22 cellular contexts compared by ENCODE assay signal in genomic region chr18:62566818-62567217, GRCh38. TPM values are rescaled to one million over a fixed set of nuclear protein-coding genes. Genes with fewer than 3 reads are reported as not detected.
DNase-seq lines count a peak whose midpoint lies in the region; ATAC-seq, FAIRE-seq and TF ChIP-seq lines count a peak whose summit lies in the region.
"Had no signal": no experiment of that assay in that cellular context is flagged by ENCODE, and none has a peak within 500 bp of the region (broad histone marks: within the 10 kb centered on the region; RNA-seq: fewer than 3 reads in every experiment).

No MANE protein-coding gene starts in this region.

- H3K4me2 ChIP-seq in K562 (ENCODE audit: insufficient read depth, low read length): no peak overlapping the region
- no peak overlapping the region for H3K4me2 ChIP-seq in trophoblast cell (ENCODE audit: low read length)
- H3K4me2 ChIP-seq: BLaER1, GM23338 had no signal

- H3K27ac ChIP-seq in CD4-positive, alpha-beta T cell (ENCODE audit: low read depth, low read length): no peak overlapping the region
- H3K27ac ChIP-seq in K562 (ENCODE audit: extremely low read depth, low read depth, low read length) (no peak overlapping the region), trophoblast cell (ENCODE audit: low read depth, low read length) (no peak overlapping the region)
- H3K27ac ChIP-seq: BLaER1, C4-2B had no signal

- H3K36me3 ChIP-seq in K562 (ENCODE audit: control insufficient read depth, insufficient read depth, low read length): peaks cover 40% of the 10 kb centered on the region
- H3K36me3 ChIP-seq in trophoblast cell (ENCODE audit: control insufficient read depth in 1 of 2, insufficient read depth in 2 of 2, low read length in 2 of 2): peaks cover 10 to 12% of the 10 kb centered on the region in 2 experiments

- FAIRE-seq in A204.1 (lab: Jason Lieb, UNC) (peak; percentile 30), K562 (lab: Jason Lieb, UNC) (no peak), D721Med (lab: Jason Lieb, UNC) (no peak)
- FAIRE-seq: G401.6, GM19239, H54 had no signal

- H2BK5ac ChIP-seq in trophoblast cell (ENCODE audit: low read depth, low read length, poor library complexity): no peak overlapping the region

- peak overlapping the region; percentile 27 for H3K27ac Mint-ChIP-seq in CD4-positive, alpha-beta T cell
- peak overlapping the region; percentile 19 for H3K27ac Mint-ChIP-seq in T-helper 17 cell
- H3K27ac Mint-ChIP-seq: B cell, GM23338, HFFc6 had no signal

- no peak for TF ChIP-seq EP300 in K562 (IDR thresholded peaks at IDR 0.05; ENCODE audit: low read length)

- no peak overlapping the region for H4K91ac ChIP-seq in trophoblast cell (ENCODE audit: low read depth, low read length)

- intact Hi-C loops in CD4-positive, alpha-beta T cell (cut with DNase I, micrococcal nuclease): no loop called here
- intact Hi-C loops in K562 (cut with micrococcal nuclease): no loop called here

- in situ Hi-C loops in K562 (cut with MboI): no loop called here

- H4K8ac ChIP-seq in trophoblast cell (ENCODE audit: low read depth, low read length): no peak overlapping the region

- H3K4ac ChIP-seq in trophoblast cell (ENCODE audit: low read depth, low read length): no peak overlapping the region

- H3K14ac ChIP-seq in trophoblast cell (ENCODE audit: low read length): no peak overlapping the region

- H3K27me3 ChIP-seq in CD4-positive, alpha-beta T cell (ENCODE audit: control insufficient read depth, insufficient read depth, low read length): no peaks in the 10 kb centered on the region
- H3K27me3 ChIP-seq in K562 (ENCODE audit: control insufficient read depth in 2 of 2, insufficient read depth in 2 of 2, low read length in 2 of 2) (no peaks in the 10 kb centered on the region), trophoblast cell (ENCODE audit: insufficient read depth, low read length) (no peaks in the 10 kb centered on the region)
- H3K27me3 ChIP-seq: BLaER1 had no signal

- TF ChIP-seq CTCF in CD4-positive, alpha-beta T cell (IDR thresholded peaks at IDR 0.05): no peak
- TF ChIP-seq CTCF in K562 (IDR thresholded peaks at IDR 0.05 in 2 of 3, conservative IDR thresholded peaks at IDR 0.05 in 1 of 3; ENCODE audit: insufficient read depth in 2 of 3, low read depth in 1 of 3, low read length in 3 of 3) (no peak), D721Med (IDR thresholded peaks at IDR 0.05; ENCODE audit: insufficient read depth, missing control alignments) (no peak)

- no peak for TF ChIP-seq RAD21 in K562 (CRISPR knock-in tag; conservative IDR thresholded peaks at IDR 0.05 in 1 of 2, IDR thresholded peaks at IDR 0.05 in 1 of 2)

- no peaks in the 10 kb centered on the region for H3K79me1 ChIP-seq in trophoblast cell (ENCODE audit: low read length)

- no peak overlapping the region for H2BK120ac ChIP-seq in trophoblast cell (ENCODE audit: insufficient read depth, low read length, poor library complexity)

- no peak overlapping the region for H3K23ac ChIP-seq in trophoblast cell (ENCODE audit: low read length)

- no peaks in the 10 kb centered on the region for H3K4me1 ChIP-seq in K562 (replicated peaks in 1 of 2; ENCODE audit: control insufficient read depth in 2 of 2, insufficient read depth in 2 of 2, low read length in 2 of 2)
- H3K4me1 ChIP-seq in trophoblast cell (ENCODE audit: control insufficient read depth in 1 of 2, insufficient read depth in 2 of 2, low read length in 2 of 2): no peaks in the 10 kb centered on the region
- H3K4me1 ChIP-seq: HAP-1 had no signal

- DNase-seq in CD4-positive, alpha-beta T cell: no peak
- DNase-seq in T-helper 17 cell (no peak), K562 (ENCODE audit: extremely low read depth in 1 of 4, low spot score in 3 of 4) (no peak), D721Med (ENCODE audit: insufficient read length, low spot score) (no peak), NK-92 (lab: John Stamatoyannopoulos, UW; ENCODE audit: unreplicated experiment) (no peak), trophoblast cell (no peak)
- DNase-seq: 8988T; CD8-positive, alpha-beta memory T cell; DMS153; DND-41; HFFc6 had no signal

- no peaks in the 10 kb centered on the region for H3K27me3 Mint-ChIP-seq in CD4-positive, alpha-beta T cell
- no peaks in the 10 kb centered on the region for H3K27me3 Mint-ChIP-seq in T-helper 17 cell
- H3K27me3 Mint-ChIP-seq: B cell; CD4-positive, CD25-positive, alpha-beta regulatory T cell; CD8-positive, alpha-beta memory T cell had no signal

- no peaks in the 10 kb centered on the region for H3K4me1 Mint-ChIP-seq in CD4-positive, alpha-beta T cell (ENCODE audit: low read depth)
- peaks cover 7% of the 10 kb centered on the region for H3K4me1 Mint-ChIP-seq in T-helper 17 cell
- H3K4me1 Mint-ChIP-seq: B cell, GM23338 had no signal

- H2AFZ ChIP-seq in K562 (ENCODE audit: low read depth, low read length): no peak overlapping the region
- H2AFZ ChIP-seq in trophoblast cell (ENCODE audit: insufficient read depth, low read length, poor library complexity): no peak overlapping the region
- H2AFZ ChIP-seq: GM23338 had no signal

- H3K9ac ChIP-seq in K562 (ENCODE audit: insufficient read depth in 1 of 2, low read depth in 2 of 2, low read length in 2 of 2) (no peak overlapping the region), trophoblast cell (ENCODE audit: low read length) (no peak overlapping the region)
- H3K9ac ChIP-seq: BLaER1 had no signal

- TF ChIP-seq POLR2A in K562 (conservative IDR thresholded peaks at IDR 0.05): no peak

- no peaks in the 10 kb centered on the region for H4K20me1 ChIP-seq in K562 (replicated peaks; ENCODE audit: control insufficient read depth, insufficient read depth, low read length)
- H4K20me1 ChIP-seq: BLaER1 had no signal

- CTCF ChIA-PET in CD4-positive, alpha-beta T cell (lab: Charles Lee): interaction anchor here (0.8 to 1.3 kb wide), 3 partner anchors 17 to 141 kb away, joined by 3 to 5 read pairs (median 4); no protein-coding TSS in a partner anchor
- CTCF ChIA-PET in K562 (lab: Yijun Ruan, JAX; ENCODE audit: low intra/inter-chr PET ratio): interaction anchor here (0.6 kb wide), 3 partner anchors 16 to 141 kb away, joined by 3 read pairs; no protein-coding TSS in a partner anchor

- no peaks in the 10 kb centered on the region for H3K9me3 ChIP-seq in CD4-positive, alpha-beta T cell (ENCODE audit: control insufficient read depth, low read length)
- H3K9me3 ChIP-seq in T-helper 17 cell (ENCODE audit: control insufficient read depth, low read length, poor library complexity, severe bottlenecking) (no peaks in the 10 kb centered on the region), K562 (replicated peaks; ENCODE audit: control insufficient read depth, insufficient read depth, low read depth, low read length) (no peaks in the 10 kb centered on the region), trophoblast cell (ENCODE audit: insufficient read depth, low read depth, low read length) (no peaks in the 10 kb centered on the region)
- H3K9me3 ChIP-seq: HAP-1 had no signal

- no peaks in the 10 kb centered on the region for H3K9me1 ChIP-seq in K562 (ENCODE audit: control insufficient read depth, insufficient read depth, low read length)

- no peak for ATAC-seq in CD4-positive, alpha-beta T cell (ENCODE audit: poor library complexity)
- ATAC-seq in T-helper 17 cell: no peak
- ATAC-seq in K562: no peak
- no peak for ATAC-seq in HG02870 (IDR thresholded peaks at IDR 0.05; ENCODE audit: unreplicated experiment)

- POLR2A ChIA-PET in CD4-positive, alpha-beta T cell (lab: Charles Lee): interaction anchor here (0.6 kb wide), 1 partner anchor 44 kb away, joined by 3 read pairs; the partner anchor contains the start of gene ZCCHC2
- POLR2A ChIA-PET in K562 (lab: Yijun Ruan, JAX): no interaction called here

- no peak overlapping the region for H2AK5ac ChIP-seq in trophoblast cell (ENCODE audit: low read length)

- H3K79me2 ChIP-seq in K562 (ENCODE audit: control insufficient read depth, insufficient read depth, low read length) (no peaks in the 10 kb centered on the region), trophoblast cell (ENCODE audit: control insufficient read depth, insufficient read depth, low read length, poor library complexity) (no peaks in the 10 kb centered on the region)

- H3K18ac ChIP-seq in trophoblast cell (ENCODE audit: low read length): no peak overlapping the region

- H3K4me3 ChIP-seq in K562: no peak overlapping the region
- no peak overlapping the region for H3K4me3 ChIP-seq in trophoblast cell (ENCODE audit: low read depth, low read length)
- H3K4me3 ChIP-seq: BLaER1, GM23338, HAP-1 had no signal

- H2BK12ac ChIP-seq in trophoblast cell (ENCODE audit: low read length): no peak overlapping the region

- H4K12ac ChIP-seq in trophoblast cell (ENCODE audit: low read depth, low read length): no peak overlapping the region

- BruUV-seq in K562 (replicated peaks; lab: Mats Ljungman, UMichigan): no TSS peak

- H3K9me3 Mint-ChIP-seq in CD4-positive, alpha-beta T cell: no peaks in the 10 kb centered on the region
- H3K9me3 Mint-ChIP-seq: CD8-positive, alpha-beta memory T cell; GM23338; HFFc6 had no signal

- 93% methylated on average over 4 of the region's 4 CpGs for WGBS in K562 (ENCODE audit: insufficient coverage, low coverage, missing lambda C conversion rate)
- WGBS in trophoblast cell (ENCODE audit: extremely low coverage, insufficient coverage, insufficient read length): 100% methylated on average over 3 of the region's 4 CpGs

- no peak overlapping the region for H3K4me3 Mint-ChIP-seq in CD4-positive, alpha-beta T cell
- no peak overlapping the region for H3K4me3 Mint-ChIP-seq in T-helper 17 cell
- H3K4me3 Mint-ChIP-seq: B cell, GM23338, HFFc6 had no signal

- H3K36me3 Mint-ChIP-seq in CD4-positive, alpha-beta T cell (ENCODE audit: low read depth): peaks cover 92% of the 10 kb centered on the region
- peaks cover 17% of the 10 kb centered on the region for H3K36me3 Mint-ChIP-seq in T-helper 17 cell (ENCODE audit: low read depth)

RNA-seq across cellular contexts. Expression of gene ZCCHC2, which starts 44.0 kb away (rescaled TPM):
- 10 to 100 TPM; 85.0 to 85.4 TPM for total RNA-seq in CD4-positive, alpha-beta T cell
- total RNA-seq in T-helper 17 cell (10 to 100 TPM; 69.3 to 71.5 TPM), K562 (2014; rRNA removed) (6.0 and 6.5 TPM in 2 replicates), K562 (2014; rRNA removed; fragmentation: Illumina TruSeq; extraction: Trizol) (4.9 and 5.7 TPM in 2 replicates), K562 (2015; rRNA removed; fragmentation: Illumina TruSeq; extraction: Trizol) (6.3 and 6.9 TPM in 2 replicates), K562 (2021) (8.5 and 9.2 TPM in 2 replicates)
- 12.9 and 18.0 TPM in 2 replicates for total RNA-seq in K562 (2011; cell fraction: chromatin; rRNA removed; ENCODE audit: low replicate concordance)
- 12.3 and 12.5 TPM in 2 replicates for total RNA-seq in K562 (2011; cell fraction: nucleolus; rRNA removed)
- 12.9 and 13.4 TPM in 2 replicates for total RNA-seq in K562 (2011; cell fraction: nucleoplasm; rRNA removed)
- polyA plus RNA-seq in K562 (2011; rRNA removed) (7.7 and 8.4 TPM in 2 replicates), K562 (2014; fragmentation: Illumina TruSeq; extraction: Trizol) (5.3 and 7.1 TPM in 2 replicates), K562 (2014; fragmentation: Nextera tagmentation; extraction: Ambion mirVana) (1 to 10 TPM; 1.0 to 1.9 TPM), K562 (2014; rRNA removed) (3.7 and 7.2 TPM in 2 replicates)
- polyA plus RNA-seq in K562 (2011; cell fraction: cytosol; rRNA removed): 6.8 and 9.9 TPM in 2 replicates
- polyA plus RNA-seq in K562 (2011; cell fraction: nucleus; rRNA removed): 11.9 and 15.4 TPM in 2 replicates
- polyA plus RNA-seq in K562 (2012): 3.8 and 5.1 TPM in 2 replicates
- polyA minus RNA-seq in K562 (2011; rRNA and poly(A)+ RNA removed): 16.3 and 18.6 TPM in 2 replicates
- polyA minus RNA-seq in K562 (2011; cell fraction: cytosol; rRNA and poly(A)+ RNA removed): 6.6 and 10.0 TPM in 2 replicates
- 11.2 and 20.2 TPM in 2 replicates for polyA minus RNA-seq in K562 (2011; cell fraction: nucleus; rRNA and poly(A)+ RNA removed)
- polyA plus RNA-seq in trophoblast cell (2013): 7.3 and 7.9 TPM in 2 replicates
